Comparison of ENCODE assay signal across 8 cellular contexts in genomic region chr4:76950846-76951321, GRCh38. TPM values are rescaled to one million over a fixed set of nuclear protein-coding genes. Genes with fewer than 3 reads are reported as not detected.
DNase-seq lines count a peak whose midpoint lies in the region; ATAC-seq, FAIRE-seq and TF ChIP-seq lines count a peak whose summit lies in the region.

No MANE protein-coding gene starts in this region.

- H3K9me3 Mint-ChIP-seq in chondrocyte (ENCODE audit: low read depth): no peaks in the 10 kb centered on the region

- in situ Hi-C loops in HepG2 (cut with HindIII; ENCODE audit: extremely low pct_ligation_motif_present, low pct_unique_long_range_greater_than_20kb): no loop called here

- H3K4me3 ChIP-seq in AG10803 (ENCODE audit: low read length) (peak overlapping the region; percentile 95), Peyer's patch (peak overlapping the region; percentile 64 to 77 (median 75)), HepG2 (replicated peaks in 1 of 3; ENCODE audit: insufficient read depth in 1 of 3, low read depth in 2 of 3, low read length in 3 of 3) (peak overlapping the region; percentile 88 to 94 (median 92)), subcutaneous abdominal adipose tissue (ENCODE audit: low read depth in 1 of 5, low read length in 5 of 5) (peak overlapping the region; percentile 87 to 96 (median 94))

- peak overlapping the region; percentile 90 for H3K4me2 ChIP-seq in HepG2 (ENCODE audit: low read depth, low read length)

- no peak for TF ChIP-seq RAD21 in HepG2 (CRISPR knock-in tag; IDR thresholded peaks at IDR 0.05)

- H3K4me3 Mint-ChIP-seq in chondrocyte (ENCODE audit: unreplicated experiment): peak overlapping the region; percentile 84

- WGBS in HepG2 (ENCODE audit: low lambda C conversion rate): under 1% methylated on average over 24 of the region's 25 CpGs

- CTCF ChIA-PET in HepG2 (lab: Yijun Ruan, JAX; ENCODE audit: low intra/inter-chr PET ratio, low total read pairs): no interaction called here

- no peaks in the 10 kb centered on the region for H3K27me3 Mint-ChIP-seq in chondrocyte (ENCODE audit: low read depth)

- no peaks in the 10 kb centered on the region for H3K9me3 ChIP-seq in Peyer's patch
- H3K9me3 ChIP-seq in HepG2 (ENCODE audit: low read length): no peaks in the 10 kb centered on the region
- no peaks in the 10 kb centered on the region for H3K9me3 ChIP-seq in subcutaneous abdominal adipose tissue (ENCODE audit: control insufficient read depth in 5 of 5, low read length in 5 of 5)

- TF ChIP-seq CTCF in AG10803 (conservative IDR thresholded peaks at IDR 0.05; ENCODE audit: low read length) (no peak), Peyer's patch (IDR thresholded peaks at IDR 0.05) (no peak), chondrocyte (IDR thresholded peaks at IDR 0.05) (no peak), HepG2 (CRISPR knock-in tag; IDR thresholded peaks at IDR 0.05) (no peak)

- no peaks in the 10 kb centered on the region for H3K27me3 ChIP-seq in Peyer's patch
- H3K27me3 ChIP-seq in HepG2 (ENCODE audit: control insufficient read depth in 1 of 2, insufficient read depth in 2 of 2, low read length in 2 of 2): no peaks in the 10 kb centered on the region
- H3K27me3 ChIP-seq in subcutaneous abdominal adipose tissue (ENCODE audit: control insufficient read depth in 5 of 5, insufficient read depth in 4 of 5, low read length in 5 of 5): peaks cover 0 to 2% (median 0%) of the 10 kb centered on the region in 5 donors

- H3K79me2 ChIP-seq in HepG2 (ENCODE audit: insufficient read depth, low read length): peaks cover 50% of the 10 kb centered on the region

- H3K27ac ChIP-seq in Peyer's patch: peak overlapping the region; percentile 81 to 88 (median 85)
- H3K27ac ChIP-seq in HepG2 (ENCODE audit: extremely low read length, insufficient read depth, low read length): peak overlapping the region; percentile 82
- H3K27ac ChIP-seq in subcutaneous abdominal adipose tissue (ENCODE audit: low read depth, low read length): peak overlapping the region; percentile 92

- no TSS peak for BruUV-seq in HepG2 (replicated peaks; lab: Mats Ljungman, UMichigan)

- FAIRE-seq in GM18507 (lab: Jason Lieb, UNC): peak; percentile 33
- no peak for FAIRE-seq in HepG2 (lab: Jason Lieb, UNC)

- TF ChIP-seq POLR2A in Peyer's patch (IDR thresholded peaks at IDR 0.05): no peak
- TF ChIP-seq POLR2A in HepG2 (IDR thresholded peaks at IDR 0.05; ENCODE audit: insufficient read depth in 1 of 2, low read depth in 2 of 2, low read length in 2 of 2): no peak

- POLR2A ChIA-PET in HepG2 (lab: Yijun Ruan, JAX): interaction anchor here (1.1 to 3.2 kb wide), 4 partner anchors 12 to 119 kb away, joined by 3 to 15 read pairs (median 9); partner anchors contain the start of gene SOWAHB

- peaks cover 66% of the 10 kb centered on the region for H3K4me1 Mint-ChIP-seq in chondrocyte (ENCODE audit: low read depth)

- no peak; the same call in 2 of the 3 replicates for ATAC-seq in HepG2
- no peak for ATAC-seq in GM21447 (IDR thresholded peaks at IDR 0.05; ENCODE audit: unreplicated experiment)
- ATAC-seq in HG02870 (IDR thresholded peaks at IDR 0.05; ENCODE audit: unreplicated experiment): no peak

- intact Hi-C loops in HepG2 (cut with micrococcal nuclease; ENCODE audit: unreplicated experiment): loop anchor here (2.0 kb wide), 2 partner anchors 94 to 252 kb away; no protein-coding TSS in a partner anchor

- no peaks in the 10 kb centered on the region for H4K20me1 ChIP-seq in HepG2 (ENCODE audit: insufficient read depth, low read length)

- H3K4me1 ChIP-seq in Peyer's patch (peaks cover 0 to 28% (median 0%) of the 10 kb centered on the region in 4 donors), HepG2 (ENCODE audit: insufficient read depth, low read length) (peaks cover 29% of the 10 kb centered on the region), subcutaneous abdominal adipose tissue (ENCODE audit: control insufficient read depth in 5 of 5, insufficient read depth in 5 of 5, low read length in 5 of 5) (peaks cover 5 to 71% (median 63%) of the 10 kb centered on the region in 5 donors)

- no peak for TF ChIP-seq EP300 in HepG2 (IDR thresholded peaks at IDR 0.05; ENCODE audit: low read depth in 2 of 2, low read length in 2 of 2)
- no peak for TF ChIP-seq EP300 in HepG2 (CRISPR knock-in tag; IDR thresholded peaks at IDR 0.05; ENCODE audit: borderline replicate concordance)

- H3K9ac ChIP-seq in HepG2 (ENCODE audit: insufficient read depth, low read depth, low read length) (peak overlapping the region; percentile 74), subcutaneous abdominal adipose tissue (ENCODE audit: low read length in 5 of 5) (peak overlapping the region; percentile 85 to 96 (median 87))

- H3K36me3 Mint-ChIP-seq in chondrocyte (ENCODE audit: low read depth): peaks cover 20% of the 10 kb centered on the region

- H3K36me3 ChIP-seq in Peyer's patch: no peaks in the 10 kb centered on the region
- no peaks in the 10 kb centered on the region for H3K36me3 ChIP-seq in HepG2 (replicated peaks in 1 of 2; ENCODE audit: control insufficient read depth in 1 of 2, insufficient read depth in 2 of 2, low read length in 2 of 2)
- H3K36me3 ChIP-seq in subcutaneous abdominal adipose tissue (ENCODE audit: control insufficient read depth in 5 of 5, insufficient read depth in 5 of 5, low read length in 5 of 5): no peaks in the 10 kb centered on the region

- H3K27ac Mint-ChIP-seq in chondrocyte (ENCODE audit: unreplicated experiment): peak overlapping the region; percentile 92

- DNase-seq in AG10803 (ENCODE audit: low read depth) (peak; percentile 76), GM18507 (ENCODE audit: extremely low spot score, insufficient read length, low read depth) (no peak), Peyer's patch (peak in 2 of 3 donors; percentile 48 to 54), chondrocyte (ENCODE audit: low spot score) (no peak), HepG2 (ENCODE audit: low spot score) (no peak)

- H2AFZ ChIP-seq in HepG2 (ENCODE audit: low read length): no peak overlapping the region

TF ChIP-seq in HepG2, 621 proteins besides CTCF, POLR2A, EP300 and RAD21 (continues in another document):
- TF ChIP-seq GFI1 (CRISPR knock-in tag; IDR thresholded peaks at IDR 0.05; ENCODE audit: borderline replicate concordance): no peak

RNA-seq across cellular contexts. Expression of gene SEPTIN11, which starts 1.3 kb away (rescaled TPM):
- total RNA-seq in Peyer's patch: 100 to 1,000 TPM in 1 of 4 donors, 10 to 100 TPM in 3; 58.8 to 354 (median 80.0) TPM
- 643 to 720 TPM (median 718 TPM) in 3 replicates for total RNA-seq in chondrocyte
- total RNA-seq in HepG2 (2016; rRNA removed; fragmentation: Illumina TruSeq; extraction: Trizol): 47.3 and 87.4 TPM in 2 replicates
- total RNA-seq in HepG2 (2016; cell fraction: cytosol; rRNA removed; fragmentation: Illumina TruSeq; extraction: Trizol; ENCODE audit: low read depth): 10.8 TPM in 2 replicates
- total RNA-seq in HepG2 (2016; cell fraction: insoluble cytoplasmic fraction; rRNA removed; fragmentation: Illumina TruSeq; extraction: Trizol): 49.8 and 80.6 TPM in 2 replicates
- 19.7 and 19.9 TPM in 2 replicates for total RNA-seq in HepG2 (2016; cell fraction: membrane; rRNA removed; fragmentation: Illumina TruSeq; extraction: Trizol)
- total RNA-seq in HepG2 (2016; cell fraction: nucleus; rRNA removed; fragmentation: Illumina TruSeq; extraction: Trizol): 41.4 and 41.7 TPM in 2 replicates
- polyA plus RNA-seq in HepG2 (2011; rRNA removed): 19.8 and 28.9 TPM in 2 replicates
- polyA plus RNA-seq in HepG2 (2011; cell fraction: cytosol; rRNA removed): 13.4 and 18.3 TPM in 2 replicates
- 6.3 and 10.6 TPM in 2 replicates for polyA plus RNA-seq in HepG2 (2011; cell fraction: nucleus; rRNA removed)
- 17.3 and 20.0 TPM in 2 replicates for polyA plus RNA-seq in HepG2 (2012)
- 1.9 and 2.0 TPM in 2 replicates for polyA plus RNA-seq in HepG2 (2016; cell fraction: cytosol; fragmentation: Illumina TruSeq; extraction: Trizol; ENCODE audit: low read depth)
- 70.5 and 72.1 TPM in 2 replicates for polyA plus RNA-seq in HepG2 (2016; cell fraction: insoluble cytoplasmic fraction; fragmentation: Illumina TruSeq; extraction: Trizol; ENCODE audit: low read depth)
- 6.4 and 8.0 TPM in 2 replicates for polyA plus RNA-seq in HepG2 (2016; cell fraction: membrane; fragmentation: Illumina TruSeq; extraction: Trizol; ENCODE audit: low read depth)
- polyA plus RNA-seq in HepG2 (2016; cell fraction: nucleus; fragmentation: Illumina TruSeq; extraction: Trizol; ENCODE audit: insufficient read depth, low read depth): 29.0 and 42.3 TPM in 2 replicates
- polyA minus RNA-seq in HepG2 (2011; rRNA and poly(A)+ RNA removed; ENCODE audit: low replicate concordance): 5.8 and 22.8 TPM in 2 replicates
- polyA minus RNA-seq in HepG2 (2011; cell fraction: cytosol; rRNA and poly(A)+ RNA removed): 26.1 and 31.4 TPM in 2 replicates
- 51.4 and 52.1 TPM in 2 replicates for polyA minus RNA-seq in HepG2 (2011; cell fraction: nucleus; rRNA and poly(A)+ RNA removed)

RNA-seq across cellular contexts. Expression of gene SOWAHB, which starts 52.9 kb away (rescaled TPM):
- total RNA-seq in Peyer's patch (10 to 100 TPM; 11.6 to 30.8 (median 27.4) TPM), chondrocyte (2.6 to 4.8 TPM (median 4.8 TPM) in 3 replicates), HepG2 (2016; rRNA removed; fragmentation: Illumina TruSeq; extraction: Trizol) (0.27 and 0.51 TPM in 2 replicates)
- total RNA-seq in HepG2 (2016; cell fraction: cytosol; rRNA removed; fragmentation: Illumina TruSeq; extraction: Trizol; ENCODE audit: low read depth): not detected in 2 replicates
- 0.49 and 0.69 TPM in 2 replicates for total RNA-seq in HepG2 (2016; cell fraction: insoluble cytoplasmic fraction; rRNA removed; fragmentation: Illumina TruSeq; extraction: Trizol)
- 0.22 and 0.28 TPM in 2 replicates for total RNA-seq in HepG2 (2016; cell fraction: membrane; rRNA removed; fragmentation: Illumina TruSeq; extraction: Trizol)
- 0.41 and 0.56 TPM in 2 replicates for total RNA-seq in HepG2 (2016; cell fraction: nucleus; rRNA removed; fragmentation: Illumina TruSeq; extraction: Trizol)
- polyA plus RNA-seq in HepG2 (2011; rRNA removed): 0.12 and 0.24 TPM in 2 replicates
- polyA plus RNA-seq in HepG2 (2011; cell fraction: cytosol; rRNA removed): 0.08 and 0.26 TPM in 2 replicates
- polyA plus RNA-seq in HepG2 (2011; cell fraction: nucleus; rRNA removed): 0.28 and 0.29 TPM in 2 replicates
- polyA plus RNA-seq in HepG2 (2012): 0.05 and 0.08 TPM in 2 replicates
- not detected in 2 replicates for polyA plus RNA-seq in HepG2 (2016; cell fraction: cytosol; fragmentation: Illumina TruSeq; extraction: Trizol; ENCODE audit: low read depth)
- 0.24 and 0.35 TPM in 2 replicates for polyA plus RNA-seq in HepG2 (2016; cell fraction: insoluble cytoplasmic fraction; fragmentation: Illumina TruSeq; extraction: Trizol; ENCODE audit: low read depth)
- polyA plus RNA-seq in HepG2 (2016; cell fraction: membrane; fragmentation: Illumina TruSeq; extraction: Trizol; ENCODE audit: low read depth): 0.06 TPM in 1 of 2 replicates, not detected in the other
- polyA plus RNA-seq in HepG2 (2016; cell fraction: nucleus; fragmentation: Illumina TruSeq; extraction: Trizol; ENCODE audit: insufficient read depth, low read depth): 0.23 and 0.32 TPM in 2 replicates
- 0.20 TPM in 1 of 2 replicates, not detected in the other for polyA minus RNA-seq in HepG2 (2011; rRNA and poly(A)+ RNA removed; ENCODE audit: low replicate concordance)
- 0.44 and 0.49 TPM in 2 replicates for polyA minus RNA-seq in HepG2 (2011; cell fraction: cytosol; rRNA and poly(A)+ RNA removed)
- 0.26 and 0.75 TPM in 2 replicates for polyA minus RNA-seq in HepG2 (2011; cell fraction: nucleus; rRNA and poly(A)+ RNA removed)

Comparison
In these comparisons a context has a peak if more than half of its experiments do, and no peak if none do; other contexts are left out.
1. DNase-seq: peak in AG10803 (single experiment) and Peyer's patch (2 of 3); none in GM18507 (single experiment), chondrocyte (single experiment) and HepG2 (single experiment).
2. Peak in every context shown above with its lines, with median percentiles within 50 percentile points of each other: H3K4me3 ChIP-seq and H3K27ac ChIP-seq.